ENCODE assay signal across 1 cellular context in genomic region chr6:32954983-32955802, GRCh38.
TF ChIP-seq lines count a peak whose summit lies in the region.

No MANE protein-coding gene starts in this region.

TF ChIP-seq in SK-N-SH, 30 proteins besides CTCF, POLR2A, EP300 and RAD21 (continued from another document):
- TF ChIP-seq RCOR1 (IDR thresholded peaks at IDR 0.05; ENCODE audit: low read length) (no peak), GATA2 (CRISPR knock-in tag; IDR thresholded peaks at IDR 0.05) (no peak), NFIC (IDR thresholded peaks at IDR 0.05; ENCODE audit: borderline replicate concordance) (no peak)
